In genomic region chr12:46187023-46187422, GRCh38 we compare ENCODE assay signal across 9 cellular contexts.
A peak's percentile ranks its signal among the peaks of the same experiment; 100 is the strongest.
DNase-seq lines count a peak whose midpoint lies in the region; ATAC-seq, FAIRE-seq and TF ChIP-seq lines count a peak whose summit lies in the region.
"Had no signal": no experiment of that assay in that cellular context is flagged by ENCODE, and none has a peak within 500 bp of the region (broad histone marks: within the 10 kb centered on the region; RNA-seq: fewer than 3 reads in every experiment).

No MANE protein-coding gene starts in this region.

- no peak overlapping the region for H3K27ac ChIP-seq in right atrium auricular region
- H3K27ac ChIP-seq in GM12878 (ENCODE audit: control insufficient read depth, insufficient read depth), result no peak overlapping the region; the same call in 1 of the 2 replicates
- no peak overlapping the region for H3K27ac ChIP-seq in left lung

- H3K9ac ChIP-seq in GM12878 (ENCODE audit: control insufficient read depth, insufficient read depth, low read length), result no peak overlapping the region

- ATAC-seq in Right ventricle myocardium inferior (peak; percentile 31), GM12878 (peak; percentile 50), left lung (peak; percentile 82)

- TF ChIP-seq RAD21 in GM12878 (IDR thresholded peaks at IDR 0.05; ENCODE audit: insufficient read depth, low read depth, low read length), result no peak

- no peak for TF ChIP-seq EP300 in GM12878 (IDR thresholded peaks at IDR 0.05; ENCODE audit: borderline replicate concordance in 1 of 2, control insufficient read depth in 1 of 2, low read depth in 2 of 2, low read length in 2 of 2)

- intact Hi-C loops in Right ventricle myocardium inferior (cut with DNase I) (no loop called here), GM12878 (cut with micrococcal nuclease; ENCODE audit: unreplicated experiment) (no loop called here), left lung (cut with DNase I) (no loop called here)

- in situ Hi-C loops in GM12878 (cut with MboI), result no loop called here

- H3K9me3 ChIP-seq in right atrium auricular region (no peaks in the 10 kb centered on the region), GM12878 (replicated peaks; ENCODE audit: control insufficient read depth, insufficient read depth, low read length) (no peaks in the 10 kb centered on the region; the same call in 2 of the 3 replicates), left lung (no peaks in the 10 kb centered on the region)

- H3K4me3 ChIP-seq in right atrium auricular region, result no peak overlapping the region
- no peak overlapping the region for H3K4me3 ChIP-seq in GM12878
- H3K4me3 ChIP-seq in left lung, result no peak overlapping the region

- POLR2A ChIA-PET in GM12878 (lab: Charles Lee), result interaction anchor here (0.7 to 2.2 kb wide), 8 partner anchors 9 to 83 kb away, joined by 3 to 8 read pairs (median 4); no protein-coding TSS in a partner anchor

- H3K27me3 ChIP-seq in right atrium auricular region (no peaks in the 10 kb centered on the region), GM12878 (replicated peaks in 1 of 2; ENCODE audit: control insufficient read depth in 2 of 2, insufficient read depth in 2 of 2, low read length in 1 of 2) (no peaks in the 10 kb centered on the region), left lung (no peaks in the 10 kb centered on the region)

- TF ChIP-seq POLR2A in GM12878 (IDR thresholded peaks at IDR 0.05; ENCODE audit: low read depth, low read length) (0 out of 2 replicates have a peak, but pooled peaks have one; percentile 38), GM12892 (IDR thresholded peaks at IDR 0.05; ENCODE audit: low read depth, low read length) (no peak)

- H2AFZ ChIP-seq in GM12878 (ENCODE audit: control insufficient read depth, low read depth, low read length), result no peak overlapping the region

- CTCF ChIA-PET in GM12878 (lab: Yijun Ruan, JAX), result interaction anchor here (1.0 to 4.7 kb wide), 11 partner anchors 8 to 113 kb away, joined by 3 to 33 read pairs (median 4); partner anchors contain the start of gene SLC38A1

- SMC1A ChIA-PET in GM12878 (lab: Charles Lee; ENCODE audit: uncharacterized antibody, unreplicated experiment), result interaction anchor here (0.8 to 16.4 kb wide), 11 partner anchors 10 to 79 kb away, joined by 3 to 377 read pairs (median 5); no protein-coding TSS in a partner anchor

- DNase-seq in Right ventricle myocardium inferior (ENCODE audit: missing footprints), result no peak
- DNase-seq in right atrium auricular region (ENCODE audit: low spot score), result no peak
- DNase-seq in GM12878 (ENCODE audit: low read depth, low spot score), result no peak
- DNase-seq in left lung, result peak in 1 of 2 donors; percentile 54
- no peak for DNase-seq in activated CD4-positive, CD25-positive, alpha-beta regulatory T cell (lab: John Stamatoyannopoulos, UW)
- no peak for DNase-seq in SW480 (ENCODE audit: low spot score)
- DNase-seq in T1000 (lab: John Stamatoyannopoulos, UW), result no peak
- DNase-seq in GM12892 (ENCODE audit: insufficient read length), result no peak
- DNase-seq: DMS153 had no signal

- H4K20me1 ChIP-seq in GM12878 (ENCODE audit: control insufficient read depth, insufficient read depth), result no peaks in the 10 kb centered on the region

- RAD21 ChIA-PET in GM12878 (lab: Charles Lee; ENCODE audit: unreplicated experiment), result interaction anchor here (1.0 to 2.8 kb wide), 12 partner anchors 12 to 83 kb away, joined by 3 to 8 read pairs (median 4); no protein-coding TSS in a partner anchor

- 44% methylated on average over 3 of the region's 3 CpGs for WGBS in GM12878 (ENCODE audit: insufficient coverage, insufficient replicate concordance, low lambda C conversion rate, missing lambda C conversion rate)

- no peak overlapping the region for H3K4me2 ChIP-seq in GM12878 (ENCODE audit: control insufficient read depth, insufficient read depth)

- H3K36me3 ChIP-seq in right atrium auricular region (no peaks in the 10 kb centered on the region), GM12878 (ENCODE audit: control insufficient read depth in 2 of 2, insufficient read depth in 2 of 2, low read length in 1 of 2) (peaks cover 0 to 8% of the 10 kb centered on the region in 2 experiments; a peak in 3 of 4 replicates), left lung (no peaks in the 10 kb centered on the region)

- TF ChIP-seq CTCF in right atrium auricular region (IDR thresholded peaks at IDR 0.05), result no peak
- TF ChIP-seq CTCF in GM12878 (IDR thresholded peaks at IDR 0.05 in 2 of 3, conservative IDR thresholded peaks at IDR 0.05 in 1 of 3; ENCODE audit: control insufficient read depth in 2 of 3, extremely low read depth in 1 of 3, insufficient read depth in 1 of 3, low read depth in 3 of 3, low read length in 3 of 3), result no peak
- no peak for TF ChIP-seq CTCF in left lung (IDR thresholded peaks at IDR 0.05)

- no peaks in the 10 kb centered on the region for H3K79me2 ChIP-seq in GM12878 (ENCODE audit: control insufficient read depth, insufficient read depth, low read length)

- no TSS peak for BruUV-seq in GM12878 (replicated peaks; lab: Mats Ljungman, UMichigan)

- FAIRE-seq in GM12878 (lab: Jason Lieb, UNC) (no peak), GM12892 (lab: Jason Lieb, UNC) (no peak)

- H3K4me1 ChIP-seq in right atrium auricular region (peaks cover 0 to 16% of the 10 kb centered on the region in 2 donors), GM12878 (ENCODE audit: control insufficient read depth, insufficient read depth, low read length) (peaks cover 8% of the 10 kb centered on the region; the same call in 1 of the 2 replicates), left lung (no peaks in the 10 kb centered on the region)

TF ChIP-seq in GM12878, 131 proteins besides CTCF, POLR2A, EP300 and RAD21:
- TF ChIP-seq BMI1 (IDR thresholded peaks at IDR 0.05; ENCODE audit: borderline replicate concordance) (no peak), MTA3 (IDR thresholded peaks at IDR 0.05; ENCODE audit: borderline replicate concordance, low read length) (0 out of 2 replicates have a peak, but pooled peaks have one; percentile 36), IKZF1 (conservative IDR thresholded peaks at IDR 0.05) (0 out of 2 replicates have a peak, but pooled peaks have one; percentile 14), YBX1 (IDR thresholded peaks at IDR 0.05) (no peak), ETV6 (conservative IDR thresholded peaks at IDR 0.05 in 1 of 2, IDR thresholded peaks at IDR 0.05 in 1 of 2; ENCODE audit: borderline replicate concordance in 1 of 2, low read depth in 1 of 2) (no peak), TBL1XR1 (IDR thresholded peaks at IDR 0.05; ENCODE audit: low read depth, low read length) (no peak)
TF ChIP-seq in GM12878: peak in this region for 2.

Comparison
In these comparisons a context has a peak if more than half of its experiments do, and no peak if none do; other contexts are left out.
1. ATAC-seq: peak in every context shown above with its lines; median percentile 82 in left lung; 50 in GM12878; 31 in Right ventricle myocardium inferior.